Comparison of ENCODE assay signal across 25 cellular contexts in genomic region chr11:60854847-60855725, GRCh38. TPM values are rescaled to one million over a fixed set of nuclear protein-coding genes. Genes with fewer than 3 reads are reported as not detected.
A peak's percentile ranks its signal among the peaks of the same experiment; 100 is the strongest.
DNase-seq lines count a peak whose midpoint lies in the region; ATAC-seq and TF ChIP-seq lines count a peak whose summit lies in the region.
"Had no signal": no experiment of that assay in that cellular context is flagged by ENCODE, and none has a peak within 500 bp of the region (broad histone marks: within the 10 kb centered on the region; RNA-seq: fewer than 3 reads in every experiment).

No MANE protein-coding gene starts in this region.

- H3K4me3 ChIP-seq in left ventricle myocardium inferior = peak overlapping the region; percentile 51
- no peak overlapping the region for H3K4me3 ChIP-seq in right cardiac atrium (ENCODE audit: low read length)
- H3K4me3 ChIP-seq in mononuclear cell (ENCODE audit: low read length) = peak overlapping the region; percentile 24
- H3K4me3 ChIP-seq in stomach = peak overlapping the region; percentile 12 to 20 (median 18)
- no peak overlapping the region for H3K4me3 ChIP-seq in coronary artery
- H3K4me3 ChIP-seq: ascending aorta, hepatocyte, testis had no signal

- H3K4me1 Mint-ChIP-seq in T-helper 17 cell = peaks cover 7% of the 10 kb centered on the region

- H3K4me1 ChIP-seq in left ventricle myocardium inferior (no peaks in the 10 kb centered on the region), right cardiac atrium (ENCODE audit: control insufficient read depth, insufficient read depth, low read length) (no peaks in the 10 kb centered on the region), mononuclear cell (ENCODE audit: insufficient read depth, low read length) (peaks cover 20% of the 10 kb centered on the region), stomach (peaks cover 11 to 27% (median 14%) of the 10 kb centered on the region in 4 donors)
- H3K4me1 ChIP-seq: ascending aorta, testis had no signal

- DNase-seq in left ventricle myocardium inferior (no peak), right cardiac atrium (no peak), T-helper 17 cell (no peak), stomach (no peak), NCI-H2107 treated with DMSO at 0.1 percent for 48 hours (lab: John Stamatoyannopoulos, UW; ENCODE audit: unreplicated experiment) (no peak), RPMI8226 (no peak), coronary artery (ENCODE audit: low spot score) (no peak)
- DNase-seq: activated CD4-positive, alpha-beta T cell treated with anti-CD3 and anti-CD28 coated beads, Interleukin-2, amount 10 ng/mL, durations not matched to agents 24 days and 14 days; activated naive CD4-positive, alpha-beta T cell treated with Interleukin-2 at 50 U/mL for 16 hours; activated T-cell treated with anti-CD3 and anti-CD28 coated beads, Interleukin-2, amount 50 U/mL, for 1 hour; DMS79 treated with DMSO at 0.1 percent for 48 hours; naive thymus-derived CD4-positive, alpha-beta T cell; NCI-H187 treated with DMSO at 0.1 percent for 48 hours; NCI-H345; stimulated activated CD4-positive, alpha-beta T cell treated with anti-CD3 and anti-CD28 coated beads, Interleukin-15, amount 100 ng/mL, for 24 hours; testis had no signal

- H3K27me3 Mint-ChIP-seq in T-helper 17 cell = no peaks in the 10 kb centered on the region

- peak overlapping the region; percentile 63 for H3K27ac Mint-ChIP-seq in T-helper 17 cell
- H3K27ac Mint-ChIP-seq: activated CD4-positive, alpha-beta T cell treated with anti-CD3 and anti-CD28 coated beads, Interleukin-2, amount 10 ng/mL, durations not matched to agents 24 days and 14 days; CD8-positive, alpha-beta T cell had no signal

- H3K4me3 Mint-ChIP-seq in T-helper 17 cell = peak overlapping the region; percentile 28
- H3K4me3 Mint-ChIP-seq: activated CD4-positive, alpha-beta T cell treated with anti-CD3 and anti-CD28 coated beads, Interleukin-2, amount 10 ng/mL, durations not matched to agents 24 days and 14 days; naive thymus-derived CD4-positive, alpha-beta T cell had no signal

- TF ChIP-seq POLR2A in stomach (IDR thresholded peaks at IDR 0.05) = no peak

- H3K27ac ChIP-seq in left ventricle myocardium inferior (replicated peaks) = peak overlapping the region; percentile 63
- no peak overlapping the region for H3K27ac ChIP-seq in right cardiac atrium (ENCODE audit: low read length)
- peak overlapping the region in 4 of 5 donors; percentile 25 to 56 (median 34) for H3K27ac ChIP-seq in stomach
- H3K27ac ChIP-seq in coronary artery = no peak overlapping the region
- H3K27ac ChIP-seq: ascending aorta, hepatocyte, HL-60, RWPE1, testis had no signal

- WGBS in right cardiac atrium = 56% methylated on average over 8 of the region's 8 CpGs
- 37 to 55% (median 42%) methylated on average over 7 to 8 of the region's 8 CpGs for WGBS in stomach, 5 donors

- H3K27me3 ChIP-seq in left ventricle myocardium inferior (ENCODE audit: low read depth) (peaks cover 13% of the 10 kb centered on the region), right cardiac atrium (ENCODE audit: control insufficient read depth, insufficient read depth) (no peaks in the 10 kb centered on the region), mononuclear cell (ENCODE audit: insufficient read depth, low read length) (no peaks in the 10 kb centered on the region), stomach (peaks cover 0 to 11% (median 0%) of the 10 kb centered on the region in 3 donors)
- H3K27me3 ChIP-seq: ascending aorta, hepatocyte, testis had no signal

- TF ChIP-seq EP300 in stomach (IDR thresholded peaks at IDR 0.05) = no peak

- intact Hi-C loops in left ventricle myocardium inferior (cut with micrococcal nuclease) (no loop called here), right cardiac atrium (cut with DNase I) (no loop called here), stomach (cut with DNase I; ENCODE audit: low total_unique reads) (no loop called here)

- no peak for TF ChIP-seq CTCF in left ventricle myocardium inferior (IDR thresholded peaks at IDR 0.05; ENCODE audit: borderline replicate concordance)
- TF ChIP-seq CTCF in stomach (IDR thresholded peaks at IDR 0.05) = no peak
- no peak for TF ChIP-seq CTCF in coronary artery (IDR thresholded peaks at IDR 0.05)

- peaks cover 8% of the 10 kb centered on the region for H3K36me3 Mint-ChIP-seq in T-helper 17 cell (ENCODE audit: low read depth)

- ATAC-seq in right cardiac atrium = no peak
- no peak for ATAC-seq in T-helper 17 cell
- ATAC-seq: CD8-positive, alpha-beta T cell had no signal

- H3K9me3 ChIP-seq in left ventricle myocardium inferior (replicated peaks) (no peaks in the 10 kb centered on the region), right cardiac atrium (ENCODE audit: control insufficient read depth, low read length) (no peaks in the 10 kb centered on the region), T-helper 17 cell (ENCODE audit: control insufficient read depth, low read length, poor library complexity, severe bottlenecking) (no peaks in the 10 kb centered on the region), mononuclear cell (ENCODE audit: low read depth, low read length) (no peaks in the 10 kb centered on the region), stomach (no peaks in the 10 kb centered on the region)
- H3K9me3 ChIP-seq: ascending aorta, testis had no signal

- peaks cover 25% of the 10 kb centered on the region for H3K36me3 ChIP-seq in left ventricle myocardium inferior
- H3K36me3 ChIP-seq in stomach = peaks cover 13 to 33% (median 24%) of the 10 kb centered on the region in 4 donors

RNA-seq across cellular contexts. Expression of gene PTGDR2, which starts 0.7 kb away (rescaled TPM):
- total RNA-seq in left ventricle myocardium inferior = 2.3 TPM
- total RNA-seq in right cardiac atrium = under 1 TPM in 1 of 4 donors, not detected in 3; 0.20 TPM
- polyA plus RNA-seq in right cardiac atrium = 0.14 TPM
- 1 to 10 TPM in 1 of 2 donors, under 1 TPM in 1; 0.52 to 1.8 TPM for total RNA-seq in T-helper 17 cell
- total RNA-seq in mononuclear cell = 0.52 TPM
- 10 to 100 TPM in 3 of 5 donors, not detected in 2; 11.9 to 67.8 (median 27.7) TPM for total RNA-seq in stomach
- polyA plus RNA-seq in stomach = 10 to 100 TPM in 1 of 3 donors, 1 to 10 TPM in 2; 2.1 to 12.7 (median 8.2) TPM
- total RNA-seq: ascending aorta had no signal

RNA-seq across cellular contexts. Expression of gene ZP1, which starts 12.3 kb away (rescaled TPM):
- total RNA-seq in left ventricle myocardium inferior (not detected), right cardiac atrium (not detected), T-helper 17 cell (not detected), mononuclear cell (not detected), stomach (under 1 TPM in 1 of 5 donors, not detected in 4; 0.72 TPM)
- polyA plus RNA-seq in right cardiac atrium (0.16 TPM), stomach (1 to 10 TPM in 2 of 3 donors, under 1 TPM in 1; 0.43 to 8.6 (median 4.1) TPM)
- total RNA-seq: activated CD4-positive, alpha-beta T cell treated with anti-CD3 and anti-CD28 coated beads, Interleukin-2, amount 10 ng/mL, durations not matched to agents 24 days and 14 days; ascending aorta; CD8-positive, alpha-beta T cell; cerebellum; hepatocyte; lung microvascular endothelial cell; naive thymus-derived CD4-positive, alpha-beta T cell; pulmonary artery endothelial cell had no signal
- polyA plus RNA-seq: naive thymus-derived CD4-positive, alpha-beta T cell had no signal

RNA-seq across cellular contexts. Expression of gene CCDC86, which starts 13.2 kb away (rescaled TPM):
- 9.3 TPM for total RNA-seq in left ventricle myocardium inferior
- total RNA-seq in right cardiac atrium = 10 to 100 TPM in 1 of 4 donors, 1 to 10 TPM in 3; 6.5 to 12.5 (median 7.4) TPM
- polyA plus RNA-seq in right cardiac atrium = 7.8 TPM
- total RNA-seq in T-helper 17 cell = 10 to 100 TPM in 1 of 2 donors, 1 to 10 TPM in 1; 9.2 to 13.1 TPM
- total RNA-seq in mononuclear cell = 3.8 TPM
- total RNA-seq in stomach = 10 to 100 TPM in 3 of 5 donors, 1 to 10 TPM in 2; 7.0 to 37.9 (median 12.9) TPM
- polyA plus RNA-seq in stomach = 10 to 100 TPM; 15.2 to 18.6 (median 17.1) TPM

RNA-seq across cellular contexts. Expression of gene PRPF19, which starts 51.3 kb away (rescaled TPM):
- total RNA-seq in left ventricle myocardium inferior = 36.5 TPM
- 10 to 100 TPM; 35.4 to 43.4 (median 38.8) TPM for total RNA-seq in right cardiac atrium
- 31.5 TPM for polyA plus RNA-seq in right cardiac atrium
- total RNA-seq in T-helper 17 cell = 10 to 100 TPM; 66.7 to 87.5 TPM
- 32.0 TPM for total RNA-seq in mononuclear cell
- total RNA-seq in stomach = 10 to 100 TPM in 4 of 5 donors, 1 to 10 TPM in 1; 3.5 to 71.9 (median 41.9) TPM
- polyA plus RNA-seq in stomach = 10 to 100 TPM; 54.7 to 86.1 (median 67.2) TPM

RNA-seq across cellular contexts. Expression of gene TMEM109, which starts 58.9 kb away (rescaled TPM):
- total RNA-seq in left ventricle myocardium inferior (86.7 TPM), right cardiac atrium (100 to 1,000 TPM; 103 to 119 (median 117) TPM), T-helper 17 cell (10 to 100 TPM; 42.8 to 52.7 TPM), mononuclear cell (24.0 TPM), stomach (10 to 100 TPM; 27.4 to 97.0 (median 80.8) TPM)
- polyA plus RNA-seq in right cardiac atrium (112 TPM), stomach (100 to 1,000 TPM in 1 of 3 donors, 10 to 100 TPM in 2; 31.2 to 122 (median 50.1) TPM)

Comparison
In these comparisons a context has a peak if more than half of its experiments do, and no peak if none do; other contexts are left out.
1. H3K27ac ChIP-seq: peak in left ventricle myocardium inferior (single experiment) and stomach (4 of 5); none in right cardiac atrium (single experiment) and coronary artery (0 of 2).
2. H3K4me3 ChIP-seq: peak in left ventricle myocardium inferior (single experiment), mononuclear cell (single experiment) and stomach (4 of 4); none in right cardiac atrium (single experiment) and coronary artery (single experiment).